ENCODE assay signal across 22 cellular contexts in genomic region chr3:171490901-171491300, GRCh38. TPM values are rescaled to one million over a fixed set of nuclear protein-coding genes. Genes with fewer than 3 reads are reported as not detected.
DNase-seq lines count a peak whose midpoint lies in the region; ATAC-seq and TF ChIP-seq lines count a peak whose summit lies in the region.
"Had no signal": no experiment of that assay in that cellular context is flagged by ENCODE, and none has a peak within 500 bp of the region (broad histone marks: within the 10 kb centered on the region; RNA-seq: fewer than 3 reads in every experiment).

No MANE protein-coding gene starts in this region.

- no peaks in the 10 kb centered on the region for H3K27me3 Mint-ChIP-seq in activated T-cell treated with anti-CD3 and anti-CD28 coated beads, Interleukin-2, amount 50 U/mL, for 72 hours (ENCODE audit: low read depth)
- no peaks in the 10 kb centered on the region for H3K27me3 Mint-ChIP-seq in activated naive CD8-positive, alpha-beta T cell treated with anti-CD3 and anti-CD28 coated beads for 36 hours

- H3K9me3 ChIP-seq in KOPT-K1 (ENCODE audit: insufficient read depth, low read length, poor library complexity, severe bottlenecking) (no peaks in the 10 kb centered on the region), trophoblast cell (ENCODE audit: insufficient read depth, low read depth, low read length) (no peaks in the 10 kb centered on the region), tibial artery (no peaks in the 10 kb centered on the region)
- H3K9me3 ChIP-seq: breast epithelium had no signal

- no peaks in the 10 kb centered on the region for H3K79me2 ChIP-seq in trophoblast cell (ENCODE audit: control insufficient read depth, insufficient read depth, low read length, poor library complexity)

- H3K9me3 Mint-ChIP-seq in activated T-cell treated with anti-CD3 and anti-CD28 coated beads, Interleukin-2, amount 50 U/mL, for 72 hours, result no peaks in the 10 kb centered on the region
- H3K9me3 Mint-ChIP-seq in activated naive CD8-positive, alpha-beta T cell treated with anti-CD3 and anti-CD28 coated beads for 36 hours, result peaks cover 11% of the 10 kb centered on the region

- no peak overlapping the region for H4K91ac ChIP-seq in trophoblast cell (ENCODE audit: low read depth, low read length)

- H4K12ac ChIP-seq in trophoblast cell (ENCODE audit: low read depth, low read length), result no peak overlapping the region

- H2AK5ac ChIP-seq in trophoblast cell (ENCODE audit: low read length), result no peak overlapping the region

- H3K4me1 ChIP-seq in trophoblast cell (ENCODE audit: control insufficient read depth in 1 of 2, insufficient read depth in 2 of 2, low read length in 2 of 2) (peaks cover 0 to 11% of the 10 kb centered on the region in 2 experiments), tibial artery (no peaks in the 10 kb centered on the region)
- H3K4me1 ChIP-seq: breast epithelium had no signal

- H3K4me3 ChIP-seq in trophoblast cell (ENCODE audit: low read depth, low read length) (no peak overlapping the region), tibial artery (no peak overlapping the region)
- H3K4me3 ChIP-seq: breast epithelium, lung had no signal

- H3K4me2 ChIP-seq in trophoblast cell (ENCODE audit: low read length), result no peak overlapping the region

- H3K36me3 ChIP-seq in KOPT-K1 (ENCODE audit: insufficient read depth, low read length) (no peaks in the 10 kb centered on the region), trophoblast cell (ENCODE audit: control insufficient read depth in 1 of 2, insufficient read depth in 2 of 2, low read length in 2 of 2) (no peaks in the 10 kb centered on the region), tibial artery (no peaks in the 10 kb centered on the region)
- H3K36me3 ChIP-seq: breast epithelium had no signal

- WGBS in trophoblast cell (ENCODE audit: extremely low coverage, insufficient coverage, insufficient read length), result no CpG with 5 or more reads among the region's 3 CpGs

- no peak overlapping the region for H2BK12ac ChIP-seq in trophoblast cell (ENCODE audit: low read length)

- H3K23ac ChIP-seq in trophoblast cell (ENCODE audit: low read length), result no peak overlapping the region

- no peak overlapping the region for H3K18ac ChIP-seq in trophoblast cell (ENCODE audit: low read length)

- H3K4ac ChIP-seq in trophoblast cell (ENCODE audit: low read depth, low read length), result no peak overlapping the region

- H3K4me1 Mint-ChIP-seq in activated T-cell treated with anti-CD3 and anti-CD28 coated beads, Interleukin-2, amount 50 U/mL, for 72 hours (ENCODE audit: low read depth), result peaks cover 18% of the 10 kb centered on the region
- peaks cover 20% of the 10 kb centered on the region for H3K4me1 Mint-ChIP-seq in activated naive CD8-positive, alpha-beta T cell treated with anti-CD3 and anti-CD28 coated beads for 36 hours

- intact Hi-C loops in tibial artery (cut with DNase I; ENCODE audit: low total_unique reads), result no loop called here

- no peak overlapping the region for H2BK120ac ChIP-seq in trophoblast cell (ENCODE audit: insufficient read depth, low read length, poor library complexity)

- TF ChIP-seq CTCF in tibial artery (IDR thresholded peaks at IDR 0.05), result no peak

- no peak for DNase-seq in activated T-cell treated with anti-CD3 and anti-CD28 coated beads, Interleukin-2, amount 50 U/mL, for 72 hours
- no peak for DNase-seq in activated T-cell treated with anti-CD3 and anti-CD28 coated beads, Interleukin-2, amount 50 U/mL, for 48 hours
- no peak for DNase-seq in activated naive CD8-positive, alpha-beta T cell treated with anti-CD3 and anti-CD28 coated beads for 36 hours
- DNase-seq in trophoblast cell (peak; percentile 55 to 86), HuH-7 (ENCODE audit: low spot score) (no peak), tibial artery (no peak)
- DNase-seq: activated CD4-positive, CD25-positive, alpha-beta regulatory T cell; activated CD8-positive, alpha-beta memory T cell treated with anti-CD3 and anti-CD28 coated beads, Interleukin-2, amount 50 U/mL, for 4 hours; cortex of kidney; EL; hippocampal formation; islet precursor cell; NCI-H146; NCI-H2171 treated with DMSO at 0.1 percent for 48 hours; NCI-H69; retina; SIG-M5; stimulated activated CD4-positive, alpha-beta T cell treated with anti-CD3 and anti-CD28 coated beads, Interleukin-12 subunit alpha, Interleukin-12 subunit beta, amount 100 ng/mL, for 4 hours had no signal

- no peak for ATAC-seq in activated T-cell treated with anti-CD3 and anti-CD28 coated beads, Interleukin-2, amount 50 U/mL, for 72 hours (replicated peaks in 1 of 2)
- ATAC-seq in HG03039 (IDR thresholded peaks at IDR 0.05; ENCODE audit: unreplicated experiment), result no peak

- H3K79me1 ChIP-seq in trophoblast cell (ENCODE audit: low read length), result no peaks in the 10 kb centered on the region

- peak overlapping the region; percentile 58 for H3K27ac ChIP-seq in KOPT-K1 (ENCODE audit: low read depth, low read length, poor library complexity, severe bottlenecking)
- H3K27ac ChIP-seq in trophoblast cell (ENCODE audit: low read depth, low read length), result no peak overlapping the region
- H3K27ac ChIP-seq in tibial artery, result no peak overlapping the region
- H3K27ac ChIP-seq: breast epithelium had no signal

- peak overlapping the region; percentile 70 to 90 for H3K4me3 Mint-ChIP-seq in activated T-cell treated with anti-CD3 and anti-CD28 coated beads, Interleukin-2, amount 50 U/mL, for 72 hours
- H3K4me3 Mint-ChIP-seq in activated naive CD8-positive, alpha-beta T cell treated with anti-CD3 and anti-CD28 coated beads for 36 hours, result no peak overlapping the region

- H3K14ac ChIP-seq in trophoblast cell (ENCODE audit: low read length), result no peak overlapping the region

- no peak overlapping the region for H4K8ac ChIP-seq in trophoblast cell (ENCODE audit: low read depth, low read length)

- H2AFZ ChIP-seq in trophoblast cell (ENCODE audit: insufficient read depth, low read length, poor library complexity), result no peak overlapping the region

- H3K36me3 Mint-ChIP-seq in activated T-cell treated with anti-CD3 and anti-CD28 coated beads, Interleukin-2, amount 50 U/mL, for 72 hours (ENCODE audit: insufficient read depth in 2 of 2), result peaks cover 2 to 3% of the 10 kb centered on the region in 2 donors
- peaks cover 11% of the 10 kb centered on the region for H3K36me3 Mint-ChIP-seq in activated naive CD8-positive, alpha-beta T cell treated with anti-CD3 and anti-CD28 coated beads for 36 hours

- no peak overlapping the region for H3K9ac ChIP-seq in trophoblast cell (ENCODE audit: low read length)

- H3K27ac Mint-ChIP-seq in activated T-cell treated with anti-CD3 and anti-CD28 coated beads, Interleukin-2, amount 50 U/mL, for 72 hours, result peak overlapping the region; percentile 95
- peak overlapping the region; percentile 84 for H3K27ac Mint-ChIP-seq in activated naive CD8-positive, alpha-beta T cell treated with anti-CD3 and anti-CD28 coated beads for 36 hours

- H2BK5ac ChIP-seq in trophoblast cell (ENCODE audit: low read depth, low read length, poor library complexity), result no peak overlapping the region

- H3K27me3 ChIP-seq in trophoblast cell (ENCODE audit: insufficient read depth, low read length) (no peaks in the 10 kb centered on the region), tibial artery (no peaks in the 10 kb centered on the region)
- H3K27me3 ChIP-seq: breast epithelium had no signal

RNA-seq across cellular contexts. Expression of gene TNIK, which starts 30.7 kb away (rescaled TPM):
- 10 to 100 TPM; 32.2 to 43.2 TPM for total RNA-seq in activated T-cell treated with anti-CD3 and anti-CD28 coated beads, Interleukin-2, amount 50 U/mL, for 72 hours
- 10 to 100 TPM; 21.3 to 24.6 TPM for total RNA-seq in activated naive CD8-positive, alpha-beta T cell treated with anti-CD3 and anti-CD28 coated beads for 36 hours
- polyA plus RNA-seq in trophoblast cell (2013), result 0.75 and 0.96 TPM in 2 replicates

Comparison
In these comparisons a context has a peak if more than half of its experiments do, and no peak if none do; other contexts are left out.
1. DNase-seq: peak in trophoblast cell (2 of 2); none in activated T-cell treated with anti-CD3 and anti-CD28 coated beads, Interleukin-2, amount 50 U/mL, for 72 hours (0 of 2), activated T-cell treated with anti-CD3 and anti-CD28 coated beads, Interleukin-2, amount 50 U/mL, for 48 hours (0 of 2), activated naive CD8-positive, alpha-beta T cell treated with anti-CD3 and anti-CD28 coated beads for 36 hours (single experiment), HuH-7 (single experiment) and tibial artery (0 of 2).